15 cellular contexts compared by ENCODE assay signal in the genomic region with DNA sequence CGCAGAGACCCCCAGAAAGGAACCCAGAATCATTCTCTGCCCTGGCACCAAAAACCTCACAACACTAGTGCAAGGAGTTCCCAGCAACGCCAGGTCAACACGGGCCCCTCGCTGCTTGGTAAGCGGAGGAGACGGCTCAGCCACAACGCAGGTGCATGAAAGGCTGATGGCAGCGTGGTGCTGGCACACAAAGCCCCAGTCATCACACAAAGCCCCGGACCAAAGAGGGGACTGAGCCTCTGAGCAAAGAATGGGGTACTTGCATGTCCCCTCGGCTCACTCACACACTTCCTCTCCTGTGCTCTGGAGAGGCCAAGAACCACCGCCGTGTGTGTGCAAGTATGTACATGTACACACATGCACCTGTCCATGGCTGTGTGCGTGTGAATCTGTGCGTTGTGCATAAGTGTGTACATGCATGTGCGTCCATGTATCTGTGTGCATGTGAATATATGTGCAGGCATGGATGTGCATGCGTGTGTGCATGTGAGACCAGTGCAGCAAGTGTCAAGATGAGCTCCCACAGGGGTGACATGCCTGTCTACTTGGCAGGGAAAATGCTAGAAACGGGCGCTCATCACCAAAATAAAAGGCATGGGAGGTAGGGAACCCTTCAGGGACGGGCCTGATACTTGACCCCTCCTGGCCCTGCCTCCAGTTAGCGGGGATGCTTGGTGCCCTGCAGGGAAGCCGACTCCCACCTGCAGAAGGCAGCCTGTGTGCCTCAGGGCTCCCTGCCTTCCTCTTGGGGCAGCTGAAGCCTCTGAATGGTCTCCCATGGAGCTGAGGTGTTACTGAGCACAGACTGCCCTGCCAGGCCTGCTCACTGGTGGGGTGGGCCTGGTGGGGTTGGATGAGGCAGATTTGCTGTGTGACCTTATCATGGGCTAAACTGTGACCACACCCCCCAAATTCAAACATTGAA.
"Had no signal": no experiment of that assay in that cellular context is flagged by ENCODE, and none has a peak within 500 bp of the region (broad histone marks: within the 10 kb centered on the region; RNA-seq: fewer than 3 reads in every experiment).

No MANE protein-coding gene starts in this region.

- H3K27me3 Mint-ChIP-seq: naive thymus-derived CD4-positive, alpha-beta T cell; stimulated activated naive CD8-positive, alpha-beta T cell treated with anti-CD3 and anti-CD28 coated beads, Interleukin-15, amount 100 ng/mL, for 72 hours; T-helper 17 cell had no signal

- ATAC-seq: activated naive CD4-positive, alpha-beta T cell treated with anti-CD3 and anti-CD28 coated beads, Interleukin-2, amount 50 U/mL, for 72 hours; esophagus mucosa; left cardiac atrium; naive thymus-derived CD4-positive, alpha-beta T cell; stimulated activated naive CD8-positive, alpha-beta T cell treated with anti-CD3 and anti-CD28 coated beads, Interleukin-15, amount 100 ng/mL, for 72 hours; T-helper 17 cell had no signal

- H3K27me3 ChIP-seq: dorsolateral prefrontal cortex, testis had no signal

- H3K36me3 Mint-ChIP-seq: activated naive CD4-positive, alpha-beta T cell treated with anti-CD3 and anti-CD28 coated beads, Interleukin-2, amount 50 U/mL, for 72 hours; naive thymus-derived CD4-positive, alpha-beta T cell had no signal

- H3K27ac ChIP-seq: testis had no signal

- DNase-seq: activated CD4-positive, alpha-beta T cell treated with anti-CD3 and anti-CD28 coated beads, Interleukin-2, amount 50 U/mL, for 1 hour; activated T-cell treated with anti-CD3 and anti-CD28 coated beads for 4 hours; anterior cingulate cortex; hypothalamus; left cardiac atrium; naive thymus-derived CD4-positive, alpha-beta T cell; stimulated activated CD4-positive, alpha-beta T cell treated with anti-CD3 and anti-CD28 coated beads, Interleukin-15, amount 100 ng/mL, for 24 hours; stimulated activated CD4-positive, alpha-beta T cell treated with anti-CD3 and anti-CD28 coated beads, Interleukin-4, amount 100 ng/mL, for 4 hours; stimulated activated naive CD8-positive, alpha-beta T cell treated with anti-CD3 and anti-CD28 coated beads, Interleukin-15, amount 100 ng/mL, for 72 hours; T-helper 17 cell; testis had no signal

- H3K9me3 Mint-ChIP-seq: activated naive CD4-positive, alpha-beta T cell treated with anti-CD3 and anti-CD28 coated beads, Interleukin-2, amount 50 U/mL, for 72 hours; activated T-helper 2 cell treated with anti-CD3 and anti-CD28 coated beads, Interferon-gamma antibody, Interleukin-2, Interleukin-4, amounts not matched to agents 10 μg/mL and 5 μg/mL and 100 μg/mL, durations not matched to agents 14 hours and 24 hours and 36 hours; naive thymus-derived CD4-positive, alpha-beta T cell; stimulated activated naive CD8-positive, alpha-beta T cell treated with anti-CD3 and anti-CD28 coated beads, Interleukin-15, amount 100 ng/mL, for 72 hours had no signal

- H3K9me3 ChIP-seq: testis had no signal

- H3K27ac Mint-ChIP-seq: activated naive CD4-positive, alpha-beta T cell treated with anti-CD3 and anti-CD28 coated beads, Interleukin-2, amount 50 U/mL, for 72 hours; activated T-helper 2 cell treated with anti-CD3 and anti-CD28 coated beads, Interferon-gamma antibody, Interleukin-2, Interleukin-4, amounts not matched to agents 10 μg/mL and 5 μg/mL and 100 μg/mL, durations not matched to agents 14 hours and 24 hours and 36 hours; stimulated activated naive CD8-positive, alpha-beta T cell treated with anti-CD3 and anti-CD28 coated beads, Interleukin-15, amount 100 ng/mL, for 72 hours had no signal

- H3K4me3 ChIP-seq: dorsolateral prefrontal cortex, testis had no signal

- H3K4me3 Mint-ChIP-seq: naive thymus-derived CD4-positive, alpha-beta T cell; stimulated activated naive CD8-positive, alpha-beta T cell treated with anti-CD3 and anti-CD28 coated beads, Interleukin-15, amount 100 ng/mL, for 72 hours; T-helper 17 cell had no signal
